Comparison of ENCODE assay signal across 1 cellular context in genomic region chr6:132812756-132813172, GRCh38.
TF ChIP-seq lines count a peak whose summit lies in the region.

No MANE protein-coding gene starts in this region.

TF ChIP-seq in HepG2, 621 proteins besides CTCF, POLR2A, EP300 and RAD21 (continues in another document):
- TF ChIP-seq POLR2G (IDR thresholded peaks at IDR 0.05; ENCODE audit: low read depth, low read length) (no peak), ZNF790 (CRISPR knock-in tag; IDR thresholded peaks at IDR 0.05; ENCODE audit: borderline replicate concordance) (no peak), MED8 (CRISPR knock-in tag; IDR thresholded peaks at IDR 0.05; ENCODE audit: insufficient replicate concordance) (no peak), ZNF160 (CRISPR knock-in tag; IDR thresholded peaks at IDR 0.05) (0 out of 2 replicates have a peak, but pooled peaks have one; percentile 3), ZXDC (CRISPR knock-in tag; IDR thresholded peaks at IDR 0.05) (no peak), PHF8 (CRISPR knock-in tag; IDR thresholded peaks at IDR 0.05) (no peak), REST (IDR thresholded peaks at IDR 0.05; ENCODE audit: borderline replicate concordance in 1 of 2, low read depth in 1 of 2, low read length in 2 of 2) (0 out of 4 replicates have a peak, but pooled peaks of 1 of the 2 experiments have one; percentile 3), ZNF20 (CRISPR knock-in tag; IDR thresholded peaks at IDR 0.05) (0 out of 2 replicates have a peak, but pooled peaks have one; percentile 2), FIP1L1 (IDR thresholded peaks at IDR 0.05; ENCODE audit: borderline replicate concordance, insufficient read depth, low read depth, low read length) (no peak), KMT2A (CRISPR knock-in tag; IDR thresholded peaks at IDR 0.05) (peak; percentile 8; the same call in 1 of the 2 replicates), HNF1A (IDR thresholded peaks at IDR 0.05; ENCODE audit: low read depth) (no peak), HNF1A (CRISPR knock-in tag; IDR thresholded peaks at IDR 0.05; ENCODE audit: borderline replicate concordance) (no peak), CHD4 (IDR thresholded peaks at IDR 0.05; ENCODE audit: borderline replicate concordance, low read length) (no peak), ZNF205 (CRISPR knock-in tag; IDR thresholded peaks at IDR 0.05) (0 out of 2 replicates have a peak, but pooled peaks have one; percentile 11), ZC3H4 (CRISPR knock-in tag; IDR thresholded peaks at IDR 0.05; ENCODE audit: borderline replicate concordance) (no peak), FOSL1 (CRISPR knock-in tag; IDR thresholded peaks at IDR 0.05; ENCODE audit: borderline replicate concordance) (no peak), SRY (CRISPR knock-in tag; IDR thresholded peaks at IDR 0.05) (no peak), ZNF891 (CRISPR knock-in tag; IDR thresholded peaks at IDR 0.05) (no peak), GZF1 (CRISPR knock-in tag; IDR thresholded peaks at IDR 0.05) (0 out of 2 replicates have a peak, but pooled peaks have one; percentile 22), YY1 (IDR thresholded peaks at IDR 0.05; ENCODE audit: insufficient read depth, insufficient replicate concordance, low read depth, low read length) (no peak), ZBTB7A (CRISPR knock-in tag; IDR thresholded peaks at IDR 0.05) (no peak), ZNF567 (CRISPR knock-in tag; IDR thresholded peaks at IDR 0.05; ENCODE audit: borderline replicate concordance) (0 out of 2 replicates have a peak, but pooled peaks have one; percentile 3), RERE (CRISPR knock-in tag; IDR thresholded peaks at IDR 0.05; ENCODE audit: low read depth) (no peak), ZNF564 (CRISPR knock-in tag; IDR thresholded peaks at IDR 0.05) (no peak), SETDB1 (CRISPR knock-in tag; IDR thresholded peaks at IDR 0.05; ENCODE audit: borderline replicate concordance) (no peak), ZIK1 (CRISPR knock-in tag; IDR thresholded peaks at IDR 0.05; ENCODE audit: borderline replicate concordance, low read depth) (no peak), NFKBIZ (CRISPR knock-in tag; IDR thresholded peaks at IDR 0.05) (no peak), RFXANK (CRISPR knock-in tag; IDR thresholded peaks at IDR 0.05) (0 out of 2 replicates have a peak, but pooled peaks have one; percentile 10), PHF20 (CRISPR knock-in tag; IDR thresholded peaks at IDR 0.05) (0 out of 2 replicates have a peak, but pooled peaks have one; percentile 1), GABPB1 (CRISPR knock-in tag; IDR thresholded peaks at IDR 0.05) (0 out of 2 replicates have a peak, but pooled peaks have one; percentile 6), MXD1 (CRISPR knock-in tag; IDR thresholded peaks at IDR 0.05) (no peak), ELF1 (CRISPR knock-in tag; IDR thresholded peaks at IDR 0.05) (0 out of 2 replicates have a peak, but pooled peaks have one; percentile 0), ZNF607 (CRISPR knock-in tag; IDR thresholded peaks at IDR 0.05; ENCODE audit: borderline replicate concordance) (no peak), CREB1 (IDR thresholded peaks at IDR 0.05) (no peak), CREB1 (CRISPR knock-in tag; IDR thresholded peaks at IDR 0.05) (no peak), HOXA9 (CRISPR knock-in tag; IDR thresholded peaks at IDR 0.05; ENCODE audit: borderline replicate concordance) (0 out of 2 replicates have a peak, but pooled peaks have one; percentile 1)
- TF ChIP-seq, protein P1, sequence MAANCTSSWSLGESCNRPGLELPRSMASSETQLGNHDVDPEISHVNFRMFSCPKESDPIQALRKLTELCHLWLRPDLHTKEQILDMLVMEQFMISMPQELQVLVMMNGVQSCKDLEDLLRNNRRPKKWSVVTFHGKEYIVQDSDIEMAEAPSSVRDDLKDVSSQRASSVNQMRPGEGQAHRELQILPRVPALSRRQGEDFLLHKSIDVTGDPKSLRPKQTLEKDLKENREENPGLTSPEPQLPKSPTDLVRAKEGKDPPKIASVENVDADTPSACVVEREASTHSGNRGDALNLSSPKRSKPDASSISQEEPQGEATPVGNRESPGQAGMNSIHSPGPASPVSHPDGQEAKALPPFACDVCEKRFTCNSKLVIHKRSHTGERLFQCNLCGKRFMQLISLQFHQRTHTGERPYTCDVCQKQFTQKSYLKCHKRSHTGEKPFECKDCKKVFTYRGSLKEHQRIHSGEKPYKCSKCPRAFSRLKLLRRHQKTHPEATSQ (CRISPR knock-in tag; IDR thresholded peaks at IDR 0.05; ENCODE audit: borderline replicate concordance) = no peak
- TF ChIP-seq, protein P2, sequence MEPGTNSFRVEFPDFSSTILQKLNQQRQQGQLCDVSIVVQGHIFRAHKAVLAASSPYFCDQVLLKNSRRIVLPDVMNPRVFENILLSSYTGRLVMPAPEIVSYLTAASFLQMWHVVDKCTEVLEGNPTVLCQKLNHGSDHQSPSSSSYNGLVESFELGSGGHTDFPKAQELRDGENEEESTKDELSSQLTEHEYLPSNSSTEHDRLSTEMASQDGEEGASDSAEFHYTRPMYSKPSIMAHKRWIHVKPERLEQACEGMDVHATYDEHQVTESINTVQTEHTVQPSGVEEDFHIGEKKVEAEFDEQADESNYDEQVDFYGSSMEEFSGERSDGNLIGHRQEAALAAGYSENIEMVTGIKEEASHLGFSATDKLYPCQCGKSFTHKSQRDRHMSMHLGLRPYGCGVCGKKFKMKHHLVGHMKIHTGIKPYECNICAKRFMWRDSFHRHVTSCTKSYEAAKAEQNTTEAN (CRISPR knock-in tag; conservative IDR thresholded peaks at IDR 0.05) = no peak
- TF ChIP-seq, protein P3, sequence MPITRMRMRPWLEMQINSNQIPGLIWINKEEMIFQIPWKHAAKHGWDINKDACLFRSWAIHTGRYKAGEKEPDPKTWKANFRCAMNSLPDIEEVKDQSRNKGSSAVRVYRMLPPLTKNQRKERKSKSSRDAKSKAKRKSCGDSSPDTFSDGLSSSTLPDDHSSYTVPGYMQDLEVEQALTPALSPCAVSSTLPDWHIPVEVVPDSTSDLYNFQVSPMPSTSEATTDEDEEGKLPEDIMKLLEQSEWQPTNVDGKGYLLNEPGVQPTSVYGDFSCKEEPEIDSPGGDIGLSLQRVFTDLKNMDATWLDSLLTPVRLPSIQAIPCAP (CRISPR knock-in tag; IDR thresholded peaks at IDR 0.05; ENCODE audit: low read depth) = peak; percentile 93; the same call in 1 of the 2 replicates
- TF ChIP-seq, protein P4, sequence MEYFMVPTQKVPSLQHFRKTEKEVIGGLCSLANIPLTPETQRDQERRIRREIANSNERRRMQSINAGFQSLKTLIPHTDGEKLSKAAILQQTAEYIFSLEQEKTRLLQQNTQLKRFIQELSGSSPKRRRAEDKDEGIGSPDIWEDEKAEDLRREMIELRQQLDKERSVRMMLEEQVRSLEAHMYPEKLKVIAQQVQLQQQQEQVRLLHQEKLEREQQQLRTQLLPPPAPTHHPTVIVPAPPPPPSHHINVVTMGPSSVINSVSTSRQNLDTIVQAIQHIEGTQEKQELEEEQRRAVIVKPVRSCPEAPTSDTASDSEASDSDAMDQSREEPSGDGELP (IDR thresholded peaks at IDR 0.05; ENCODE audit: borderline replicate concordance, low read depth) = no peak
